Comparison of ENCODE assay signal across 8 cellular contexts in the genomic region with DNA sequence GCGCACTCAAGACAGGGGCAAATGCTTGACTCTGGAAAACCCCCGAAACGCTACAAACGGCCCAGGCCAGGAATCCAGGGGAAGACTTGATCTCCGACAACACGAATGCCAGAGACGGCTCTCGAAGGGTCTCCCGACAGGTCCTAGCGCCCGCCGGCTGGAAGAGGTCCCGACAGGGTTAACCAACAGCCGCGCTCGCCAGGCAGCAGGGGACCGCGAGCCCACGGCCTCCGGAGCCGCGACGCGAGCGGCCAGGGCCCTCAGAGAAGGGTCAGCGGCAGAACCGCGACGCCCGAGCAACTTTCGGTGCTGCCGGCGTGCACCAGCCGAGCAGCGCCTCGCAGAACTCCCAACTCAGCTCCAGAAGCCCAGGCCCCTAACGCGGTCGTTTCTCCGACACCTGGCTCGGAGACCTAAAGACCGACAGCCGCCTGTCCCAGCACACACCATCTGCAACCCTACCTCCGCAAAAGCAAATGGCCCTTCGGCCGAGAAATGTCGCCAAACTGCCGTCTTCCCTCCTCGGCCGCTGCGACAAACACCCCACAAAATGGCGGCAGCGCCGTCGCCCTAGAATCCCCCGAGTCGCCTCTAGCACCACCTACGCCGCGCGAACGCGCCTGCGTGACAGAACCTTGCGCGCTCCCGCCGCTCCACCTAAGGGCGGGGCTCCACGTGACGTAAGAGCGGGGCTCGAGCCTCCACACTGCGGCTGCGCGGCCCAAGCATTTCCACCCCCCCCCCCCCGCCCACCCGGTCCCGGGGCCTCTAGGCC. TPM values are rescaled to one million over a fixed set of nuclear protein-coding genes. Genes with fewer than 3 reads are reported as not detected.
A peak's percentile ranks its signal among the peaks of the same experiment; 100 is the strongest.
DNase-seq lines count a peak whose midpoint lies in the region; ATAC-seq and TF ChIP-seq lines count a peak whose summit lies in the region.

TSS of gene CLK4 (minus strand) at position 567 of the 775 bp plus-strand sequence. CDS start 3,634 bp downstream, outside the sequence.

- DNase-seq in NCI-H69 (lab: John Stamatoyannopoulos, UW) = peak; percentile 97
- peak; percentile 96 for DNase-seq in activated CD4-positive, alpha-beta T cell treated with anti-CD3 and anti-CD28 coated beads, Interleukin-2, amount 10 ng/mL, durations not matched to agents 7 days and 5 days
- peak; percentile 96 for DNase-seq in coronary artery (ENCODE audit: low spot score)
- peak; percentile 97 for DNase-seq in left lobe of liver (ENCODE audit: low spot score)
- DNase-seq in stimulated activated CD4-positive, alpha-beta T cell treated with anti-CD3 and anti-CD28 coated beads, Interleukin-2, amount 100 ng/mL, for 24 hours = peak; percentile 98

- ATAC-seq in GM19328 (IDR thresholded peaks at IDR 0.05; ENCODE audit: unreplicated experiment) (peak; percentile 77), HG03469 (IDR thresholded peaks at IDR 0.05; ENCODE audit: unreplicated experiment) (peak; percentile 55), left lobe of liver (peak; percentile 94)

- H3K27ac Mint-ChIP-seq in activated CD4-positive, alpha-beta T cell treated with anti-CD3 and anti-CD28 coated beads, Interleukin-2, amount 10 ng/mL, durations not matched to agents 7 days and 5 days = peak within 1 kb of the TSS; percentile 100

- CTCF ChIA-PET in activated CD4-positive, alpha-beta T cell treated with anti-CD3 and anti-CD28 coated beads, Interleukin-2, amount 10 ng/mL, durations not matched to agents 7 days and 5 days (lab: Charles Lee) = interaction anchor here (1.0 to 1.4 kb wide), 2 partner anchors 13 to 21 kb away, joined by 3 read pairs; no protein-coding TSS in a partner anchor

- H3K4me3 ChIP-seq in BLaER1 = peak within 1 kb of the TSS; percentile 78
- H3K4me3 ChIP-seq in coronary artery = peak within 1 kb of the TSS; percentile 90

- H3K27me3 Mint-ChIP-seq in activated CD4-positive, alpha-beta T cell treated with anti-CD3 and anti-CD28 coated beads, Interleukin-2, amount 10 ng/mL, durations not matched to agents 7 days and 5 days = peaks cover 14% of the 10 kb centered on the region

- H3K4me1 Mint-ChIP-seq in activated CD4-positive, alpha-beta T cell treated with anti-CD3 and anti-CD28 coated beads, Interleukin-2, amount 10 ng/mL, durations not matched to agents 7 days and 5 days = peaks cover 29% of the 10 kb centered on the region

- peaks cover 18% of the 10 kb centered on the region for H3K36me3 ChIP-seq in BLaER1

- H3K4me3 Mint-ChIP-seq in activated CD4-positive, alpha-beta T cell treated with anti-CD3 and anti-CD28 coated beads, Interleukin-2, amount 10 ng/mL, durations not matched to agents 7 days and 5 days = peak within 1 kb of the TSS; percentile 94

- H3K4me2 ChIP-seq in BLaER1 = peak within 1 kb of the TSS; percentile 88

- no peaks in the 10 kb centered on the region for H3K9me3 ChIP-seq in BLaER1

- H3K27me3 ChIP-seq in BLaER1 = no peaks in the 10 kb centered on the region

- POLR2A ChIA-PET in activated CD4-positive, alpha-beta T cell treated with anti-CD3 and anti-CD28 coated beads, Interleukin-2, amount 10 ng/mL, durations not matched to agents 7 days and 5 days (lab: Charles Lee) = no interaction called here

- no peak for TF ChIP-seq CTCF in coronary artery (IDR thresholded peaks at IDR 0.05)

- peaks cover 3% of the 10 kb centered on the region for H3K9me3 Mint-ChIP-seq in activated CD4-positive, alpha-beta T cell treated with anti-CD3 and anti-CD28 coated beads, Interleukin-2, amount 10 ng/mL, durations not matched to agents 7 days and 5 days

- peaks cover 33% of the 10 kb centered on the region for H4K20me1 ChIP-seq in BLaER1

- peaks cover 25% of the 10 kb centered on the region for H3K36me3 Mint-ChIP-seq in activated CD4-positive, alpha-beta T cell treated with anti-CD3 and anti-CD28 coated beads, Interleukin-2, amount 10 ng/mL, durations not matched to agents 7 days and 5 days (ENCODE audit: low read depth)

- peaks cover 28% of the 10 kb centered on the region for H3K4me1 ChIP-seq in BLaER1

- H3K9ac ChIP-seq in BLaER1 = peak within 1 kb of the TSS; percentile 91

- H3K27ac ChIP-seq in BLaER1 (peak within 1 kb of the TSS; percentile 88), coronary artery (peak within 1 kb of the TSS; percentile 88 to 97)

RNA-seq across cellular contexts. Expression of gene CLK4, which starts in this region (rescaled TPM):
- total RNA-seq in activated CD4-positive, alpha-beta T cell treated with anti-CD3 and anti-CD28 coated beads, Interleukin-2, amount 10 ng/mL, durations not matched to agents 7 days and 5 days = 10 to 100 TPM; 34.3 to 38.0 TPM
- total RNA-seq in left lobe of liver = 17.6 TPM

Comparison
In these comparisons a context has a peak if more than half of its experiments do, and no peak if none do; other contexts are left out.
1. Peak in every context shown above with its lines: DNase-seq, ATAC-seq, H3K4me3 ChIP-seq and H3K27ac ChIP-seq.